In the genomic region with DNA sequence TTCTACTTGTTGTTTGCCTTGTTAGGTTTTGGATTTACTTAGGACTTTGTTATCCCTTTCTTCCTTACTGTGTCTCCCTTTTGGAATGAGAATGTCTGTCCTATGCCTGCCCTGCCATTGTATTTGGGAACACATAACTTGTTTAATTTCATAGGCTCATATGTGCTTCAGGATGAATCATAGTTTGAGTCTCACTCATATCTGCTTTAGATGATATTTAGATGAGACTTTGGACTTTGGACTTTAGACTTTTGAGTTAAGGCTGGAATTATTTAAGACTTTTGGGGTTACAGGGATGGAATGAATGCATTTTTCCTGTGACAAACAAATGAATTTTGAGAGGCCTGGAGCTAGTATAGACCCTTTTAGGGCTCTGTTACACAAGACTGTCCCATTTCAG, we compare ENCODE assay signal across 1 cellular context.
TF ChIP-seq lines count a peak whose summit lies in the region.

No MANE protein-coding gene starts in this region.

TF ChIP-seq in GM23338, 12 proteins besides CTCF, POLR2A, EP300 and RAD21 (continued from another document):
- TF ChIP-seq, protein P1, sequence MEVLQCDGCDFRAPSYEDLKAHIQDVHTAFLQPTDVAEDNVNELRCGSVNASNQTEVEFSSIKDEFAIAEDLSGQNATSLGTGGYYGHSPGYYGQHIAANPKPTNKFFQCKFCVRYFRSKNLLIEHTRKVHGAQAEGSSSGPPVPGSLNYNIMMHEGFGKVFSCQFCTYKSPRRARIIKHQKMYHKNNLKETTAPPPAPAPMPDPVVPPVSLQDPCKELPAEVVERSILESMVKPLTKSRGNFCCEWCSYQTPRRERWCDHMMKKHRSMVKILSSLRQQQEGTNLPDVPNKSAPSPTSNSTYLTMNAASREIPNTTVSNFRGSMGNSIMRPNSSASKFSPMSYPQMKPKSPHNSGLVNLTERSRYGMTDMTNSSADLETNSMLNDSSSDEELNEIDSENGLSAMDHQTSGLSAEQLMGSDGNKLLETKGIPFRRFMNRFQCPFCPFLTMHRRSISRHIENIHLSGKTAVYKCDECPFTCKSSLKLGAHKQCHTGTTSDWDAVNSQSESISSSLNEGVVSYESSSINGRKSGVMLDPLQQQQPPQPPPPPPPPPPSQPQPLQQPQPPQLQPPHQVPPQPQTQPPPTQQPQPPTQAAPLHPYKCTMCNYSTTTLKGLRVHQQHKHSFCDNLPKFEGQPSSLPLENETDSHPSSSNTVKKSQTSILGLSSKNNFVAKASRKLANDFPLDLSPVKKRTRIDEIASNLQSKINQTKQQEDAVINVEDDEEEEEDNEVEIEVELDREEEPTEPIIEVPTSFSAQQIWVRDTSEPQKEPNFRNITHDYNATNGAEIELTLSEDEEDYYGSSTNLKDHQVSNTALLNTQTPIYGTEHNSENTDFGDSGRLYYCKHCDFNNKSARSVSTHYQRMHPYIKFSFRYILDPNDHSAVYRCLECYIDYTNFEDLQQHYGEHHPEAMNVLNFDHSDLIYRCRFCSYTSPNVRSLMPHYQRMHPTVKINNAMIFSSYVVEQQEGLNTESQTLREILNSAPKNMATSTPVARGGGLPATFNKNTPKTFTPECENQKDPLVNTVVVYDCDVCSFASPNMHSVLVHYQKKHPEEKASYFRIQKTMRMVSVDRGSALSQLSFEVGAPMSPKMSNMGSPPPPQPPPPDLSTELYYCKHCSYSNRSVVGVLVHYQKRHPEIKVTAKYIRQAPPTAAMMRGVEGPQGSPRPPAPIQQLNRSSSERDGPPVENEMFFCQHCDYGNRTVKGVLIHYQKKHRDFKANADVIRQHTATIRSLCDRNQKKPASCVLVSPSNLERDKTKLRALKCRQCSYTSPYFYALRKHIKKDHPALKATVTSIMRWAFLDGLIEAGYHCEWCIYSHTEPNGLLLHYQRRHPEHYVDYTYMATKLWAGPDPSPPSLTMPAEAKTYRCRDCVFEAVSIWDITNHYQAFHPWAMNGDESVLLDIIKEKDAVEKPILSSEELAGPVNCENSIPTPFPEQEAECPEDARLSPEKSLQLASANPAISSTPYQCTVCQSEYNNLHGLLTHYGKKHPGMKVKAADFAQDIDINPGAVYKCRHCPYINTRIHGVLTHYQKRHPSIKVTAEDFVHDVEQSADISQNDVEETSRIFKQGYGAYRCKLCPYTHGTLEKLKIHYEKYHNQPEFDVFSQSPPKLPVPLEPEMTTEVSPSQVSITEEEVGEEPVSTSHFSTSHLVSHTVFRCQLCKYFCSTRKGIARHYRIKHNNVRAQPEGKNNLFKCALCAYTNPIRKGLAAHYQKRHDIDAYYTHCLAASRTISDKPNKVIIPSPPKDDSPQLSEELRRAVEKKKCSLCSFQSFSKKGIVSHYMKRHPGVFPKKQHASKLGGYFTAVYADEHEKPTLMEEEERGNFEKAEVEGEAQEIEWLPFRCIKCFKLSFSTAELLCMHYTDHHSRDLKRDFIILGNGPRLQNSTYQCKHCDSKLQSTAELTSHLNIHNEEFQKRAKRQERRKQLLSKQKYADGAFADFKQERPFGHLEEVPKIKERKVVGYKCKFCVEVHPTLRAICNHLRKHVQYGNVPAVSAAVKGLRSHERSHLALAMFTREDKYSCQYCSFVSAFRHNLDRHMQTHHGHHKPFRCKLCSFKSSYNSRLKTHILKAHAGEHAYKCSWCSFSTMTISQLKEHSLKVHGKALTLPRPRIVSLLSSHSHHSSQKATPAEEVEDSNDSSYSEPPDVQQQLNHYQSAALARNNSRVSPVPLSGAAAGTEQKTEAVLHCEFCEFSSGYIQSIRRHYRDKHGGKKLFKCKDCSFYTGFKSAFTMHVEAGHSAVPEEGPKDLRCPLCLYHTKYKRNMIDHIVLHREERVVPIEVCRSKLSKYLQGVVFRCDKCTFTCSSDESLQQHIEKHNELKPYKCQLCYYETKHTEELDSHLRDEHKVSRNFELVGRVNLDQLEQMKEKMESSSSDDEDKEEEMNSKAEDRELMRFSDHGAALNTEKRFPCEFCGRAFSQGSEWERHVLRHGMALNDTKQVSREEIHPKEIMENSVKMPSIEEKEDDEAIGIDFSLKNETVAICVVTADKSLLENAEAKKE (CRISPR knock-in tag; IDR thresholded peaks at IDR 0.05), result no peak
- TF ChIP-seq STAT1 (IDR thresholded peaks at IDR 0.05; ENCODE audit: unreplicated experiment) (no peak), EZH2phosphoT487 (IDR thresholded peaks at IDR 0.05; ENCODE audit: unreplicated experiment) (no peak), POLR2AphosphoS5 (IDR thresholded peaks at IDR 0.05; ENCODE audit: low read depth) (no peak), NANOG (IDR thresholded peaks at IDR 0.05; ENCODE audit: borderline replicate concordance) (no peak), JUNB (IDR thresholded peaks at IDR 0.05; ENCODE audit: unreplicated experiment) (no peak), CREB1 (CRISPR knock-in tag; IDR thresholded peaks at IDR 0.05; ENCODE audit: low read depth) (no peak), ZNF331 (CRISPR knock-in tag; IDR thresholded peaks at IDR 0.05; ENCODE audit: low read depth) (no peak), EZH2 (IDR thresholded peaks at IDR 0.05; ENCODE audit: low read depth, unreplicated experiment) (no peak)
- TF ChIP-seq, protein P2, sequence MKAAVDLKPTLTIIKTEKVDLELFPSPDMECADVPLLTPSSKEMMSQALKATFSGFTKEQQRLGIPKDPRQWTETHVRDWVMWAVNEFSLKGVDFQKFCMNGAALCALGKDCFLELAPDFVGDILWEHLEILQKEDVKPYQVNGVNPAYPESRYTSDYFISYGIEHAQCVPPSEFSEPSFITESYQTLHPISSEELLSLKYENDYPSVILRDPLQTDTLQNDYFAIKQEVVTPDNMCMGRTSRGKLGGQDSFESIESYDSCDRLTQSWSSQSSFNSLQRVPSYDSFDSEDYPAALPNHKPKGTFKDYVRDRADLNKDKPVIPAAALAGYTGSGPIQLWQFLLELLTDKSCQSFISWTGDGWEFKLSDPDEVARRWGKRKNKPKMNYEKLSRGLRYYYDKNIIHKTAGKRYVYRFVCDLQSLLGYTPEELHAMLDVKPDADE (IDR thresholded peaks at IDR 0.05), result no peak
- TF ChIP-seq, protein P3, sequence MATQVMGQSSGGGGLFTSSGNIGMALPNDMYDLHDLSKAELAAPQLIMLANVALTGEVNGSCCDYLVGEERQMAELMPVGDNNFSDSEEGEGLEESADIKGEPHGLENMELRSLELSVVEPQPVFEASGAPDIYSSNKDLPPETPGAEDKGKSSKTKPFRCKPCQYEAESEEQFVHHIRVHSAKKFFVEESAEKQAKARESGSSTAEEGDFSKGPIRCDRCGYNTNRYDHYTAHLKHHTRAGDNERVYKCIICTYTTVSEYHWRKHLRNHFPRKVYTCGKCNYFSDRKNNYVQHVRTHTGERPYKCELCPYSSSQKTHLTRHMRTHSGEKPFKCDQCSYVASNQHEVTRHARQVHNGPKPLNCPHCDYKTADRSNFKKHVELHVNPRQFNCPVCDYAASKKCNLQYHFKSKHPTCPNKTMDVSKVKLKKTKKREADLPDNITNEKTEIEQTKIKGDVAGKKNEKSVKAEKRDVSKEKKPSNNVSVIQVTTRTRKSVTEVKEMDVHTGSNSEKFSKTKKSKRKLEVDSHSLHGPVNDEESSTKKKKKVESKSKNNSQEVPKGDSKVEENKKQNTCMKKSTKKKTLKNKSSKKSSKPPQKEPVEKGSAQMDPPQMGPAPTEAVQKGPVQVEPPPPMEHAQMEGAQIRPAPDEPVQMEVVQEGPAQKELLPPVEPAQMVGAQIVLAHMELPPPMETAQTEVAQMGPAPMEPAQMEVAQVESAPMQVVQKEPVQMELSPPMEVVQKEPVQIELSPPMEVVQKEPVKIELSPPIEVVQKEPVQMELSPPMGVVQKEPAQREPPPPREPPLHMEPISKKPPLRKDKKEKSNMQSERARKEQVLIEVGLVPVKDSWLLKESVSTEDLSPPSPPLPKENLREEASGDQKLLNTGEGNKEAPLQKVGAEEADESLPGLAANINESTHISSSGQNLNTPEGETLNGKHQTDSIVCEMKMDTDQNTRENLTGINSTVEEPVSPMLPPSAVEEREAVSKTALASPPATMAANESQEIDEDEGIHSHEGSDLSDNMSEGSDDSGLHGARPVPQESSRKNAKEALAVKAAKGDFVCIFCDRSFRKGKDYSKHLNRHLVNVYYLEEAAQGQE (IDR thresholded peaks at IDR 0.05; ENCODE audit: unreplicated experiment), result no peak
